Comparison of ENCODE assay signal across 8 cellular contexts in genomic region chr10:69061305-69062161, GRCh38. TPM values are rescaled to one million over a fixed set of nuclear protein-coding genes. Genes with fewer than 3 reads are reported as not detected.
A peak's percentile ranks its signal among the peaks of the same experiment; 100 is the strongest.
DNase-seq lines count a peak whose midpoint lies in the region; ATAC-seq and TF ChIP-seq lines count a peak whose summit lies in the region.

No MANE protein-coding gene starts in this region.

- H3K36me3 ChIP-seq in GM06990 (ENCODE audit: control insufficient read depth, insufficient read depth, low read length): no peaks in the 10 kb centered on the region
- no peaks in the 10 kb centered on the region for H3K36me3 ChIP-seq in adrenal gland (replicated peaks in 1 of 2)

- TF ChIP-seq CTCF in GM06990 (IDR thresholded peaks at IDR 0.05; ENCODE audit: insufficient read depth, low read length, poor library complexity, severe bottlenecking) (no peak), adrenal gland (IDR thresholded peaks at IDR 0.05) (no peak)

- 10 to 16% (median 15%) methylated on average over 20 of the region's 20 CpGs for WGBS in adrenal gland, 4 donors

- peak; percentile 46 to 60 for TF ChIP-seq POLR2A in adrenal gland (IDR thresholded peaks at IDR 0.05)

- H3K27me3 ChIP-seq in GM06990 (replicated peaks; ENCODE audit: control insufficient read depth, insufficient read depth, low read length): no peaks in the 10 kb centered on the region
- no peaks in the 10 kb centered on the region for H3K27me3 ChIP-seq in adrenal gland

- H3K4me3 ChIP-seq in GM06990 (replicated peaks; ENCODE audit: low read depth, low read length) (peak overlapping the region; percentile 33), adrenal gland (peak overlapping the region in 3 of 4 donors; percentile 3 to 27 (median 14)), skeletal muscle cell (ENCODE audit: low read depth, low read length) (peak overlapping the region; percentile 30)

- intact Hi-C loops in adrenal gland (cut with DNase I): no loop called here
- intact Hi-C loops in left ventricle myocardium superior (cut with micrococcal nuclease): no loop called here

- ATAC-seq in left ventricle myocardium superior (peak; percentile 89), GM19455 (IDR thresholded peaks at IDR 0.05; ENCODE audit: unreplicated experiment) (no peak)

- peak; percentile 55 for DNase-seq in GM06990 (ENCODE audit: extremely low read depth, insufficient read length)
- peak; percentile 100 for DNase-seq in HCEC 1CT
- peak; percentile 93 for DNase-seq in NOMO-1 treated with dmso at 0.1 percent for 144 hours (lab: John Stamatoyannopoulos, UW; ENCODE audit: unreplicated experiment)
- peak; percentile 50 to 83 (median 75) for DNase-seq in adrenal gland
- peak; percentile 67 for DNase-seq in left ventricle myocardium superior
- peak; percentile 99 for DNase-seq in skeletal muscle cell (ENCODE audit: low read depth)
- DNase-seq in NCI-H1092 (lab: John Stamatoyannopoulos, UW): no peak

- H3K9me3 ChIP-seq in adrenal gland (replicated peaks in 1 of 3): no peaks in the 10 kb centered on the region

- peaks cover 9 to 35% of the 10 kb centered on the region in 2 donors for H3K4me1 ChIP-seq in adrenal gland (replicated peaks in 1 of 2)

- peak overlapping the region; percentile 71 to 96 (median 94) for H3K27ac ChIP-seq in adrenal gland

RNA-seq across cellular contexts. Expression of gene SRGN, which starts 26.4 kb away (rescaled TPM):
- 100 to 1,000 TPM in 5 of 8 donors, 10 to 100 TPM in 3; 43.4 to 156 (median 113) TPM for total RNA-seq in adrenal gland
- polyA plus RNA-seq in adrenal gland: 100 to 1,000 TPM in 1 of 3 donors, 10 to 100 TPM in 2; 31.6 to 125 (median 38.5) TPM
- total RNA-seq in left ventricle myocardium superior: 42.8 TPM
